ENCODE assay signal across 20 cellular contexts in the genomic region with DNA sequence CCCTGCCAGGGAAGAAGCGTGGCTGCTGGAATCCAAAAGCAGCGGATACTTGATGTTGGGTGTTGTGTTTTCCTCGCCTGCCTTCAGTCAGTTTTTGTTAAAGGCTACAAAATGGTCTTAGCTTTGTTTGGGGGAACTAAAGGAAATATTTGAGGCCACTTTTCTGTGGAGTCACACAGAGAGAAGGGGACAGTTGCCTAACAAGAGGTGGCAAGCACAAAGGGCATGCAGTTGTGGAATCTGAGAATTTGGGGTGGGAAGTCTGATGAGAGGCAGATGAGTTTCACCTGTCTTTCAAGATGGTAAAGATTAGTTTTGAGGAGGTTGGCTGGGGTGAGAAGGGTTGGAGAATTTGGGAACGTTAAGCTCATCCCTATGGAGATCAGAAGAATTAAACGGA. TPM values are rescaled to one million over a fixed set of nuclear protein-coding genes. Genes with fewer than 3 reads are reported as not detected.
DNase-seq lines count a peak whose midpoint lies in the region; ATAC-seq, FAIRE-seq and TF ChIP-seq lines count a peak whose summit lies in the region.
"Had no signal": no experiment of that assay in that cellular context is flagged by ENCODE, and none has a peak within 500 bp of the region (broad histone marks: within the 10 kb centered on the region; RNA-seq: fewer than 3 reads in every experiment).

No MANE protein-coding gene starts in this region.

- H3K27ac Mint-ChIP-seq in stimulated activated memory B cell treated with anti-CD40 and anti-IgM and Interleukin-4, amounts not matched to agents 10 μg/mL and 1 μg/mL and 100 μg/mL, for 72 hours = peak overlapping the region; percentile 4
- H3K27ac Mint-ChIP-seq: dendritic cell treated with granulocyte-macrophage colony-stimulating factor and Interleukin-4, amounts not matched to agents 40 ng/mL and 50 ng/mL, for 4 days had no signal

- H3K4me3 Mint-ChIP-seq in activated T-cell treated with anti-CD3 and anti-CD28 coated beads, Interleukin-2, amount 50 U/mL, for 4 hours = peak overlapping the region; percentile 79
- H3K4me3 Mint-ChIP-seq in stimulated activated memory B cell treated with anti-CD40 and anti-IgM and Interleukin-4, amounts not matched to agents 10 μg/mL and 1 μg/mL and 100 μg/mL, for 72 hours = peak overlapping the region; percentile 73
- H3K4me3 Mint-ChIP-seq: dendritic cell treated with granulocyte-macrophage colony-stimulating factor and Interleukin-4, amounts not matched to agents 40 ng/mL and 50 ng/mL, for 4 days had no signal

- H3K4me1 ChIP-seq in HUES6 (ENCODE audit: control insufficient read depth, insufficient read depth, low read length) = peaks cover 22% of the 10 kb centered on the region

- H3K4me3 ChIP-seq in HUES6 (ENCODE audit: low read depth, low read length) (peak overlapping the region; percentile 80; the same call in 1 of the 2 replicates), bronchial epithelial cell (ENCODE audit: low read depth, low read length) (no peak overlapping the region), coronary artery (no peak overlapping the region)
- H3K4me3 ChIP-seq: esophagus squamous epithelium, suprapubic skin had no signal

- no peak for ATAC-seq in activated T-cell treated with anti-CD3 and anti-CD28 coated beads, Interleukin-2, amount 50 U/mL, for 4 hours
- no peak for ATAC-seq in stimulated activated memory B cell treated with anti-CD40 and anti-IgM and Interleukin-4, amounts not matched to agents 10 μg/mL and 1 μg/mL and 100 μg/mL, for 72 hours

- TF ChIP-seq CTCF in bronchial epithelial cell (IDR thresholded peaks at IDR 0.05; ENCODE audit: insufficient read depth, low read length, severe bottlenecking) (no peak), coronary artery (IDR thresholded peaks at IDR 0.05) (no peak), D721Med (IDR thresholded peaks at IDR 0.05; ENCODE audit: insufficient read depth, missing control alignments) (no peak)

- FAIRE-seq in bronchial epithelial cell (lab: Jason Lieb, UNC) (peak; percentile 7), D721Med (lab: Jason Lieb, UNC) (no peak)

- H3K27me3 ChIP-seq in HUES6 (ENCODE audit: control insufficient read depth, insufficient read depth, low read length) (no peaks in the 10 kb centered on the region), bronchial epithelial cell (ENCODE audit: control insufficient read depth, insufficient read depth, low read length) (no peaks in the 10 kb centered on the region)
- H3K27me3 ChIP-seq: esophagus squamous epithelium, suprapubic skin had no signal

- H3K9ac ChIP-seq in HUES6 (ENCODE audit: low read length) = no peak overlapping the region
- H3K9ac ChIP-seq: SK-N-SH had no signal

- peaks cover 24% of the 10 kb centered on the region for H3K36me3 Mint-ChIP-seq in activated T-cell treated with anti-CD3 and anti-CD28 coated beads, Interleukin-2, amount 50 U/mL, for 4 hours (ENCODE audit: insufficient read depth)
- H3K36me3 Mint-ChIP-seq in stimulated activated memory B cell treated with anti-CD40 and anti-IgM and Interleukin-4, amounts not matched to agents 10 μg/mL and 1 μg/mL and 100 μg/mL, for 72 hours = peaks cover 24% of the 10 kb centered on the region

- H3K4me1 Mint-ChIP-seq in activated T-cell treated with anti-CD3 and anti-CD28 coated beads, Interleukin-2, amount 50 U/mL, for 4 hours (ENCODE audit: low read depth) = peaks cover 76% of the 10 kb centered on the region
- H3K4me1 Mint-ChIP-seq in stimulated activated memory B cell treated with anti-CD40 and anti-IgM and Interleukin-4, amounts not matched to agents 10 μg/mL and 1 μg/mL and 100 μg/mL, for 72 hours = peaks cover 80% of the 10 kb centered on the region

- H3K36me3 ChIP-seq in HUES6 (ENCODE audit: control insufficient read depth, insufficient read depth, low read length) (peaks cover 7% of the 10 kb centered on the region; the same call in 1 of the 2 replicates), bronchial epithelial cell (ENCODE audit: control insufficient read depth, insufficient read depth, low read length) (peaks cover 1% of the 10 kb centered on the region)
- H3K36me3 ChIP-seq: esophagus squamous epithelium, suprapubic skin had no signal

- H3K9me3 ChIP-seq in HUES6 (ENCODE audit: control insufficient read depth, insufficient read depth, low read depth, low read length) = peaks cover 4% of the 10 kb centered on the region; the same call in 1 of the 2 replicates
- H3K9me3 ChIP-seq: esophagus squamous epithelium, SK-N-SH, suprapubic skin had no signal

- DNase-seq in activated T-cell treated with anti-CD3 and anti-CD28 coated beads, Interleukin-2, amount 50 U/mL, for 4 hours = no peak
- no peak for DNase-seq in activated T-cell treated with anti-CD3 and anti-CD28 coated beads, Interleukin-2, amount 50 U/mL, for 48 hours
- DNase-seq in bronchial epithelial cell (ENCODE audit: low read depth) (no peak), coronary artery (ENCODE audit: low spot score) (no peak), NCI-H526 treated with DMSO at 0.1 percent for 48 hours (lab: John Stamatoyannopoulos, UW) (no peak), D721Med (ENCODE audit: insufficient read length, low spot score) (no peak)
- DNase-seq: activated CD8-positive, alpha-beta memory T cell treated with anti-CD3 and anti-CD28 coated beads, Interleukin-2, amount 50 U/mL, for 4 hours; anterior cingulate cortex; esophagus squamous epithelium; head of caudate nucleus; kidney glomerular epithelial cell; NCI-H187; NCI-H510A; OCI-M1; SK-N-SH had no signal

- no peaks in the 10 kb centered on the region for H3K27me3 Mint-ChIP-seq in activated T-cell treated with anti-CD3 and anti-CD28 coated beads, Interleukin-2, amount 50 U/mL, for 4 hours (ENCODE audit: low read depth)
- H3K27me3 Mint-ChIP-seq in stimulated activated memory B cell treated with anti-CD40 and anti-IgM and Interleukin-4, amounts not matched to agents 10 μg/mL and 1 μg/mL and 100 μg/mL, for 72 hours = no peaks in the 10 kb centered on the region
- H3K27me3 Mint-ChIP-seq: dendritic cell treated with granulocyte-macrophage colony-stimulating factor and Interleukin-4, amounts not matched to agents 40 ng/mL and 50 ng/mL, for 4 days had no signal

- H3K9me3 Mint-ChIP-seq in activated T-cell treated with anti-CD3 and anti-CD28 coated beads, Interleukin-2, amount 50 U/mL, for 4 hours = no peaks in the 10 kb centered on the region
- no peaks in the 10 kb centered on the region for H3K9me3 Mint-ChIP-seq in stimulated activated memory B cell treated with anti-CD40 and anti-IgM and Interleukin-4, amounts not matched to agents 10 μg/mL and 1 μg/mL and 100 μg/mL, for 72 hours
- H3K9me3 Mint-ChIP-seq: dendritic cell treated with granulocyte-macrophage colony-stimulating factor and Interleukin-4, amounts not matched to agents 40 ng/mL and 50 ng/mL, for 4 days had no signal

- no peak overlapping the region for H3K27ac ChIP-seq in HUES6 (ENCODE audit: low read depth, low read length)
- no peak overlapping the region for H3K27ac ChIP-seq in coronary artery
- H3K27ac ChIP-seq: esophagus squamous epithelium, suprapubic skin had no signal

RNA-seq across cellular contexts. Expression of gene MALT1, which starts 2.9 kb away (rescaled TPM):
- 10 to 100 TPM; 31.1 to 49.3 (median 39.8) TPM for total RNA-seq in activated T-cell treated with anti-CD3 and anti-CD28 coated beads, Interleukin-2, amount 50 U/mL, for 4 hours
- 62.4 and 64.6 TPM in 2 replicates for total RNA-seq in bronchial epithelial cell

RNA-seq across cellular contexts. Expression of gene ALPK2, which starts 45.3 kb away (rescaled TPM):
- total RNA-seq in activated T-cell treated with anti-CD3 and anti-CD28 coated beads, Interleukin-2, amount 50 U/mL, for 4 hours = 1 to 10 TPM in 1 of 3 donors, under 1 TPM in 2; 0.24 to 1.5 (median 0.43) TPM
- total RNA-seq in bronchial epithelial cell = 0.26 TPM in 1 of 2 replicates, not detected in the other
- total RNA-seq: posterior vena cava had no signal
